8 cellular contexts compared by ENCODE assay signal in the genomic region with DNA sequence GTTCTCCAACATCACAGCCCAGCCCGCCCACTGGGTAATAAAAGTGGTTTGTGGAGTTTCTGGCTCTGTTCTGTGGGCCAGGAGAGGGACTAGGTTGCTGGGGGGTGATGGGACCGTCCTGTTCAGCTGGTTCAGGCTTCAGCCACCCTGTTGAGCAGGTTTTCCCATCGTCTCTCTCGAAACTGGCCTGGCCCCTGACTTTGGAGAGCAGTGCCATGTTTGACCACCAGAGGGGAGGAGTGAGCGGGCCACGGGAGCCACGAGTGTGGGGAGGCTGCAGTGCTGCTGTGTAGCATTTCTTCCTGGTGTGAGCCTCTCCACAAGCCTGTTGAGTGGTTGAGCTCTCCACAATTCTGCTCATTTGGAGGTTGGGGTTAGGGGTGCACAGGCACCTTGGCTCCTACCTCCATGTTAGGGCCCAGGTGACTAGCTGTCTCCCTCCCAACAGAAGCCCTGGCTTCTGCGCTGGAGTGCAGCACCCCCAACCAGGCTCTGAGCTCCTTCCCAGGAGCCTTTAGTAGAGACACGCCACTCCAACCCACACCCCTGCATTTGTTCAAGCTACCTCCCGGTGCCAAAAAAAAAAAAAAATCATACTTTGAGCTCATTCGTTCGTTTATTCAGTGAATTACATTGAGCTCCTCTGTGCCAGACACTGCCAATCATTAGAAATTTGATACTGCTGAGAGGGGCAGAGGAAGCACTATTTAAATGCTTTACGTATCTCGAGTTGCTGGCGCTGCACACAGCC. TPM values are rescaled to one million over a fixed set of nuclear protein-coding genes. Genes with fewer than 3 reads are reported as not detected.
A peak's percentile ranks its signal among the peaks of the same experiment; 100 is the strongest.
DNase-seq lines count a peak whose midpoint lies in the region; ATAC-seq and TF ChIP-seq lines count a peak whose summit lies in the region.

No MANE protein-coding gene starts in this region.

- no peaks in the 10 kb centered on the region for H3K36me3 Mint-ChIP-seq in T-helper 17 cell (ENCODE audit: low read depth)

- no peaks in the 10 kb centered on the region for H3K27me3 Mint-ChIP-seq in T-helper 17 cell

- peaks cover 7% of the 10 kb centered on the region for H3K4me1 ChIP-seq in left ventricle myocardium inferior

- H3K9me3 ChIP-seq in T-helper 17 cell (ENCODE audit: control insufficient read depth, low read length, poor library complexity, severe bottlenecking) (no peaks in the 10 kb centered on the region), left ventricle myocardium inferior (replicated peaks) (no peaks in the 10 kb centered on the region)

- no peak for TF ChIP-seq POLR2A in NB4 (IDR thresholded peaks at IDR 0.05; ENCODE audit: extremely low read depth, insufficient read length)

- peak; percentile 95 for TF ChIP-seq CTCF in NB4 (IDR thresholded peaks at IDR 0.05; ENCODE audit: low read depth, low read length)
- peak; percentile 96 for TF ChIP-seq CTCF in left ventricle myocardium inferior (IDR thresholded peaks at IDR 0.05; ENCODE audit: borderline replicate concordance)

- DNase-seq in CD1c-positive myeloid dendritic cell (ENCODE audit: extremely low spot score), result peak; percentile 79
- DNase-seq in NB4 (ENCODE audit: low read depth), result peak; percentile 76
- DNase-seq in T-helper 17 cell, result peak; percentile 57 to 83 (median 60)
- peak in 38 of 56 donors; percentile 7 to 60 (median 30) for DNase-seq in amygdala (lab: John Stamatoyannopoulos, UW)
- DNase-seq in left ventricle myocardium inferior, result peak; percentile 63
- peak; percentile 82 for DNase-seq in sciatic nerve (ENCODE audit: low spot score)
- DNase-seq in DMS79 (lab: John Stamatoyannopoulos, UW), result no peak

- H3K27ac Mint-ChIP-seq in T-helper 17 cell, result no peak overlapping the region

- intact Hi-C loops in left ventricle myocardium inferior (cut with micrococcal nuclease), result no loop called here
- intact Hi-C loops in sciatic nerve (cut with DNase I), result no loop called here

- H3K4me3 ChIP-seq in NB4 (ENCODE audit: low read depth, low read length), result no peak overlapping the region
- no peak overlapping the region for H3K4me3 ChIP-seq in left ventricle myocardium inferior

- H3K36me3 ChIP-seq in left ventricle myocardium inferior, result no peaks in the 10 kb centered on the region

- peaks cover 42% of the 10 kb centered on the region for H3K27me3 ChIP-seq in left ventricle myocardium inferior (ENCODE audit: low read depth)

- no peak overlapping the region for H3K4me3 Mint-ChIP-seq in T-helper 17 cell

- H3K27ac ChIP-seq in left ventricle myocardium inferior (replicated peaks), result no peak overlapping the region

- ATAC-seq in GM21528 (IDR thresholded peaks at IDR 0.05; ENCODE audit: low FRiP score, unreplicated experiment) (peak; percentile 55), T-helper 17 cell (peak; percentile 93), sciatic nerve (peak; percentile 88)

- H3K4me1 Mint-ChIP-seq in T-helper 17 cell, result peaks cover 12% of the 10 kb centered on the region

RNA-seq across cellular contexts. Expression of a gene that starts 13.9 kb away (rescaled TPM):
- 1 to 10 TPM; 2.5 to 4.1 TPM for total RNA-seq in T-helper 17 cell
- 0.55 TPM for total RNA-seq in left ventricle myocardium inferior
- 4.0 TPM for total RNA-seq in sciatic nerve

RNA-seq across cellular contexts. Expression of a gene that starts 16.3 kb away (rescaled TPM):
- total RNA-seq in T-helper 17 cell, result under 1 TPM in 1 of 2 donors, not detected in 1; 0.18 TPM
- not detected for total RNA-seq in left ventricle myocardium inferior
- 0.22 TPM for total RNA-seq in sciatic nerve

RNA-seq across cellular contexts. Expression of a gene that starts 29.3 kb away (rescaled TPM):
- total RNA-seq in T-helper 17 cell (not detected), left ventricle myocardium inferior (not detected), sciatic nerve (not detected)

RNA-seq across cellular contexts. Expression of a gene that starts 36.5 kb away (rescaled TPM):
- total RNA-seq in T-helper 17 cell (10 to 100 TPM; 13.6 to 18.4 TPM), left ventricle myocardium inferior (21.3 TPM), sciatic nerve (17.3 TPM)

RNA-seq across cellular contexts. Expression of a gene that starts 50.5 kb away (rescaled TPM):
- total RNA-seq in T-helper 17 cell (10 to 100 TPM; 24.1 to 27.7 TPM), left ventricle myocardium inferior (16.0 TPM), sciatic nerve (36.2 TPM)
